Comparison of ENCODE assay signal across 28 cellular contexts in genomic region chrX:9510980-9511379, GRCh38.
"Had no signal": no experiment of that assay in that cellular context is flagged by ENCODE, and none has a peak within 500 bp of the region (broad histone marks: within the 10 kb centered on the region; RNA-seq: fewer than 3 reads in every experiment).

No MANE protein-coding gene starts in this region.

- H3K27ac ChIP-seq: epithelial cell of prostate, esophagus squamous epithelium, gastroesophageal sphincter, heart left ventricle, hepatocyte, lower lobe of right lung had no signal

- H3K4me3 ChIP-seq: esophagus squamous epithelium, gastroesophageal sphincter, heart left ventricle, hepatocyte, lower lobe of right lung, mucosa of descending colon had no signal

- H3K9me3 Mint-ChIP-seq: dendritic cell treated with granulocyte-macrophage colony-stimulating factor and Interleukin-4, amounts not matched to agents 40 ng/mL and 50 ng/mL, for 4 days; effector memory CD8-positive, alpha-beta T cell had no signal

- H3K4me3 Mint-ChIP-seq: dendritic cell treated with granulocyte-macrophage colony-stimulating factor and Interleukin-4, amounts not matched to agents 40 ng/mL and 50 ng/mL, for 4 days; effector memory CD8-positive, alpha-beta T cell; endodermal cell; immature natural killer cell; mesothelial cell of epicardium had no signal

- H3K27me3 ChIP-seq: esophagus squamous epithelium, gastroesophageal sphincter, hepatocyte had no signal

- H2AFZ ChIP-seq: hepatocyte had no signal

- H3K9me3 ChIP-seq: esophagus squamous epithelium, gastroesophageal sphincter, lower lobe of right lung, mucosa of descending colon had no signal

- H3K27ac Mint-ChIP-seq: dendritic cell treated with granulocyte-macrophage colony-stimulating factor and Interleukin-4, amounts not matched to agents 40 ng/mL and 50 ng/mL, for 4 days; effector memory CD8-positive, alpha-beta T cell; endodermal cell; immature natural killer cell; mesothelial cell of epicardium had no signal

- H3K36me3 ChIP-seq: esophagus squamous epithelium, gastroesophageal sphincter, heart left ventricle, lower lobe of right lung had no signal

- H3K4me1 Mint-ChIP-seq: endodermal cell had no signal

- H3K4me1 ChIP-seq: esophagus squamous epithelium, lower lobe of right lung had no signal

- ATAC-seq: effector memory CD8-positive, alpha-beta T cell; esophagus mucosa; gastroesophageal sphincter; heart left ventricle; left colon; left lobe of liver; left ventricle myocardium superior; lower lobe of right lung; mucosa of descending colon had no signal

- H3K27me3 Mint-ChIP-seq: dendritic cell treated with granulocyte-macrophage colony-stimulating factor and Interleukin-4, amounts not matched to agents 40 ng/mL and 50 ng/mL, for 4 days; effector memory CD8-positive, alpha-beta T cell had no signal

- FAIRE-seq: colon, endometrium, frontal cortex, kidney had no signal

- H3K4me2 ChIP-seq: hepatocyte had no signal

- DNase-seq: cortex of kidney; effector CD8-positive, alpha-beta T cell; effector memory CD8-positive, alpha-beta T cell; endodermal cell; erythroblast; esophagus squamous epithelium; foreskin fibroblast; heart left ventricle; hypothalamus; immature natural killer cell; islet precursor cell; kidney; kidney glomerular epithelial cell; left colon; left ventricle myocardium superior; lower lobe of right lung; mesenchymal stem cell; mucosa of descending colon had no signal
